ENCODE assay signal across 8 cellular contexts in genomic region chr17:28335959-28336871, GRCh38. TPM values are rescaled to one million over a fixed set of nuclear protein-coding genes. Genes with fewer than 3 reads are reported as not detected.
A peak's percentile ranks its signal among the peaks of the same experiment; 100 is the strongest.
DNase-seq lines count a peak whose midpoint lies in the region; ATAC-seq and TF ChIP-seq lines count a peak whose summit lies in the region.

No MANE protein-coding gene starts in this region.

- peaks cover 36% of the 10 kb centered on the region for H3K4me1 Mint-ChIP-seq in activated CD8-positive, alpha-beta memory T cell treated with anti-CD3 and anti-CD28 coated beads, Interleukin-2, amount 10 ng/mL, durations not matched to agents 7 days and 5 days
- peaks cover 34% of the 10 kb centered on the region for H3K4me1 Mint-ChIP-seq in activated CD4-positive, alpha-beta T cell treated with anti-CD3 and anti-CD28 coated beads, Interleukin-2, amount 10 ng/mL, durations not matched to agents 24 days and 14 days

- H3K4me3 ChIP-seq in esophagus squamous epithelium (peak overlapping the region; percentile 77 to 96 (median 90)), muscle layer of duodenum (ENCODE audit: low read depth in 1 of 2, low read length in 2 of 2) (peak overlapping the region; percentile 74 to 89), urinary bladder (ENCODE audit: low read depth, low read length) (peak overlapping the region; percentile 78)

- TF ChIP-seq POLR2A in esophagus squamous epithelium (IDR thresholded peaks at IDR 0.05) = peak in 1 of 4 donors; percentile 6

- H3K4me1 ChIP-seq in esophagus squamous epithelium (peaks cover 27 to 66% (median 42%) of the 10 kb centered on the region in 3 donors), muscle layer of duodenum (ENCODE audit: control insufficient read depth in 1 of 2, insufficient read depth in 2 of 2, low read length in 2 of 2) (peaks cover 18 to 43% of the 10 kb centered on the region in 2 donors), urinary bladder (ENCODE audit: insufficient read depth) (no peaks in the 10 kb centered on the region)

- H3K27ac ChIP-seq in esophagus squamous epithelium (peak overlapping the region; percentile 97 to 99 (median 98)), muscle layer of duodenum (ENCODE audit: low read length) (peak overlapping the region; percentile 94), urinary bladder (ENCODE audit: low read depth) (peak overlapping the region; percentile 70)

- H3K4me3 Mint-ChIP-seq in activated CD8-positive, alpha-beta memory T cell treated with anti-CD3 and anti-CD28 coated beads, Interleukin-2, amount 10 ng/mL, durations not matched to agents 7 days and 5 days = peak overlapping the region; percentile 97
- H3K4me3 Mint-ChIP-seq in activated CD4-positive, alpha-beta T cell treated with anti-CD3 and anti-CD28 coated beads, Interleukin-2, amount 10 ng/mL, durations not matched to agents 24 days and 14 days = peak overlapping the region; percentile 97

- H3K9me3 ChIP-seq in esophagus squamous epithelium = no peaks in the 10 kb centered on the region
- no peaks in the 10 kb centered on the region for H3K9me3 ChIP-seq in muscle layer of duodenum (ENCODE audit: control insufficient read depth in 1 of 2, low read length in 2 of 2)

- no peak for ATAC-seq in activated CD8-positive, alpha-beta memory T cell treated with anti-CD3 and anti-CD28 coated beads, Interleukin-2, amount 10 ng/mL, durations not matched to agents 7 days and 5 days
- no peak for ATAC-seq in HG03460 (IDR thresholded peaks at IDR 0.05; ENCODE audit: unreplicated experiment)

- peak; percentile 52 for DNase-seq in activated CD8-positive, alpha-beta memory T cell treated with anti-CD3 and anti-CD28 coated beads, Interleukin-2, amount 10 ng/mL, durations not matched to agents 7 days and 5 days
- no peak for DNase-seq in activated CD8-positive, alpha-beta memory T cell treated with anti-CD3 and anti-CD28 coated beads, Interleukin-2, amount 50 U/mL, for 4 hours
- DNase-seq in NCI-H2029 (lab: John Stamatoyannopoulos, UW) = peak; percentile 46
- DNase-seq in activated CD4-positive, alpha-beta T cell treated with anti-CD3 and anti-CD28 coated beads, Interleukin-2, amount 10 ng/mL, durations not matched to agents 24 days and 14 days = peak; percentile 77
- no peak for DNase-seq in esophagus squamous epithelium (lab: John Stamatoyannopoulos, UW)

- peaks cover 11 to 29% (median 19%) of the 10 kb centered on the region in 3 donors for H3K36me3 ChIP-seq in esophagus squamous epithelium
- H3K36me3 ChIP-seq in muscle layer of duodenum (ENCODE audit: control insufficient read depth in 1 of 2, insufficient read depth in 2 of 2, low read length in 2 of 2) = peaks cover 19 to 27% of the 10 kb centered on the region in 2 donors
- peaks cover 4% of the 10 kb centered on the region for H3K36me3 ChIP-seq in urinary bladder (ENCODE audit: insufficient read depth)

- CTCF ChIA-PET in activated CD8-positive, alpha-beta memory T cell treated with anti-CD3 and anti-CD28 coated beads, Interleukin-2, amount 10 ng/mL, durations not matched to agents 7 days and 5 days (lab: Charles Lee) = interaction anchor here (0.6 to 4.3 kb wide), 17 partner anchors 9 to 686 kb away, joined by 3 to 31 read pairs (median 3); partner anchors contain the start of genes BLTP2, POLDIP2 and TMEM97

- peaks cover 7% of the 10 kb centered on the region for H3K36me3 Mint-ChIP-seq in activated CD8-positive, alpha-beta memory T cell treated with anti-CD3 and anti-CD28 coated beads, Interleukin-2, amount 10 ng/mL, durations not matched to agents 7 days and 5 days
- H3K36me3 Mint-ChIP-seq in activated CD4-positive, alpha-beta T cell treated with anti-CD3 and anti-CD28 coated beads, Interleukin-2, amount 10 ng/mL, durations not matched to agents 24 days and 14 days (ENCODE audit: low read depth) = peaks cover 17% of the 10 kb centered on the region

- WGBS in esophagus squamous epithelium, 2 donors = 7 to 8% methylated on average over 10 to 29 of the region's 29 CpGs
- WGBS in urinary bladder = 6% methylated on average over 29 of the region's 29 CpGs

- no peaks in the 10 kb centered on the region for H3K27me3 Mint-ChIP-seq in activated CD8-positive, alpha-beta memory T cell treated with anti-CD3 and anti-CD28 coated beads, Interleukin-2, amount 10 ng/mL, durations not matched to agents 7 days and 5 days
- H3K27me3 Mint-ChIP-seq in activated CD4-positive, alpha-beta T cell treated with anti-CD3 and anti-CD28 coated beads, Interleukin-2, amount 10 ng/mL, durations not matched to agents 24 days and 14 days = no peaks in the 10 kb centered on the region

- H3K27me3 ChIP-seq in esophagus squamous epithelium (no peaks in the 10 kb centered on the region), muscle layer of duodenum (ENCODE audit: low read depth, low read length) (no peaks in the 10 kb centered on the region)

- TF ChIP-seq CTCF in esophagus squamous epithelium (IDR thresholded peaks at IDR 0.05) = no peak

- intact Hi-C loops in activated CD4-positive, alpha-beta T cell treated with anti-CD3 and anti-CD28 coated beads, Interleukin-2, amount 10 ng/mL, durations not matched to agents 24 days and 14 days (cut with micrococcal nuclease) = loop anchor here (1.0 kb wide), 4 partner anchors 17 to 295 kb away; partner anchors contain the start of genes POLDIP2, SARM1 and TMEM97
- intact Hi-C loops in esophagus squamous epithelium (cut with DNase I) = no loop called here

- H3K9me3 Mint-ChIP-seq in activated CD8-positive, alpha-beta memory T cell treated with anti-CD3 and anti-CD28 coated beads, Interleukin-2, amount 10 ng/mL, durations not matched to agents 7 days and 5 days (ENCODE audit: low read depth) = no peaks in the 10 kb centered on the region
- H3K9me3 Mint-ChIP-seq in activated CD4-positive, alpha-beta T cell treated with anti-CD3 and anti-CD28 coated beads, Interleukin-2, amount 10 ng/mL, durations not matched to agents 24 days and 14 days = no peaks in the 10 kb centered on the region

- peak overlapping the region; percentile 92 for H3K27ac Mint-ChIP-seq in activated CD8-positive, alpha-beta memory T cell treated with anti-CD3 and anti-CD28 coated beads, Interleukin-2, amount 10 ng/mL, durations not matched to agents 7 days and 5 days
- peak overlapping the region; percentile 96 for H3K27ac Mint-ChIP-seq in activated CD4-positive, alpha-beta T cell treated with anti-CD3 and anti-CD28 coated beads, Interleukin-2, amount 10 ng/mL, durations not matched to agents 24 days and 14 days

RNA-seq across cellular contexts. Expression of gene TNFAIP1, which starts 0.7 kb away (rescaled TPM):
- 10 to 100 TPM; 19.5 to 22.2 TPM for total RNA-seq in activated CD8-positive, alpha-beta memory T cell treated with anti-CD3 and anti-CD28 coated beads, Interleukin-2, amount 10 ng/mL, durations not matched to agents 7 days and 5 days
- total RNA-seq in activated CD4-positive, alpha-beta T cell treated with anti-CD3 and anti-CD28 coated beads, Interleukin-2, amount 10 ng/mL, durations not matched to agents 24 days and 14 days = 30.8 and 32.7 TPM in 2 replicates
- 10 to 100 TPM; 24.6 to 38.5 (median 30.4) TPM for total RNA-seq in esophagus squamous epithelium
- 20.4 TPM for total RNA-seq in urinary bladder
- 27.2 TPM for polyA plus RNA-seq in urinary bladder

RNA-seq across cellular contexts. Expression of gene IFT20, which starts 0.9 kb away (rescaled TPM):
- total RNA-seq in activated CD8-positive, alpha-beta memory T cell treated with anti-CD3 and anti-CD28 coated beads, Interleukin-2, amount 10 ng/mL, durations not matched to agents 7 days and 5 days = 10 to 100 TPM; 20.2 to 22.8 TPM
- 21.1 and 24.7 TPM in 2 replicates for total RNA-seq in activated CD4-positive, alpha-beta T cell treated with anti-CD3 and anti-CD28 coated beads, Interleukin-2, amount 10 ng/mL, durations not matched to agents 24 days and 14 days
- total RNA-seq in esophagus squamous epithelium (10 to 100 TPM in 3 of 4 donors, 1 to 10 TPM in 1; 8.5 to 31.5 (median 17.1) TPM), urinary bladder (57.4 TPM)
- polyA plus RNA-seq in urinary bladder = 45.4 TPM

RNA-seq across cellular contexts. Expression of gene TMEM97, which starts 17.2 kb away (rescaled TPM):
- 10 to 100 TPM; 26.2 to 39.7 TPM for total RNA-seq in activated CD8-positive, alpha-beta memory T cell treated with anti-CD3 and anti-CD28 coated beads, Interleukin-2, amount 10 ng/mL, durations not matched to agents 7 days and 5 days
- 64.6 and 69.0 TPM in 2 replicates for total RNA-seq in activated CD4-positive, alpha-beta T cell treated with anti-CD3 and anti-CD28 coated beads, Interleukin-2, amount 10 ng/mL, durations not matched to agents 24 days and 14 days
- 10 to 100 TPM in 3 of 4 donors, 1 to 10 TPM in 1; 6.8 to 16.4 (median 13.0) TPM for total RNA-seq in esophagus squamous epithelium
- 62.7 TPM for total RNA-seq in urinary bladder
- 16.8 TPM for polyA plus RNA-seq in urinary bladder

RNA-seq across cellular contexts. Expression of gene POLDIP2, which starts 21.1 kb away (rescaled TPM):
- total RNA-seq in activated CD8-positive, alpha-beta memory T cell treated with anti-CD3 and anti-CD28 coated beads, Interleukin-2, amount 10 ng/mL, durations not matched to agents 7 days and 5 days = 10 to 100 TPM; 68.6 to 83.5 TPM
- 112 and 115 TPM in 2 replicates for total RNA-seq in activated CD4-positive, alpha-beta T cell treated with anti-CD3 and anti-CD28 coated beads, Interleukin-2, amount 10 ng/mL, durations not matched to agents 24 days and 14 days
- total RNA-seq in esophagus squamous epithelium = 100 to 1,000 TPM in 1 of 4 donors, 10 to 100 TPM in 3; 66.8 to 102 (median 90.9) TPM
- 35.1 TPM for total RNA-seq in urinary bladder
- polyA plus RNA-seq in urinary bladder = 79.6 TPM

RNA-seq across cellular contexts. Expression of gene SEBOX, which starts 28.8 kb away (rescaled TPM):
- not detected for total RNA-seq in activated CD8-positive, alpha-beta memory T cell treated with anti-CD3 and anti-CD28 coated beads, Interleukin-2, amount 10 ng/mL, durations not matched to agents 7 days and 5 days
- total RNA-seq in activated CD4-positive, alpha-beta T cell treated with anti-CD3 and anti-CD28 coated beads, Interleukin-2, amount 10 ng/mL, durations not matched to agents 24 days and 14 days = not detected in 2 replicates
- not detected for total RNA-seq in esophagus squamous epithelium
- total RNA-seq in urinary bladder = not detected
- not detected for polyA plus RNA-seq in urinary bladder

Comparison
In these comparisons a context has a peak if more than half of its experiments do, and no peak if none do; other contexts are left out.
1. DNase-seq: peak in activated CD8-positive, alpha-beta memory T cell treated with anti-CD3 and anti-CD28 coated beads, Interleukin-2, amount 10 ng/mL, durations not matched to agents 7 days and 5 days (single experiment), NCI-H2029 (single experiment) and activated CD4-positive, alpha-beta T cell treated with anti-CD3 and anti-CD28 coated beads, Interleukin-2, amount 10 ng/mL, durations not matched to agents 24 days and 14 days (single experiment); none in activated CD8-positive, alpha-beta memory T cell treated with anti-CD3 and anti-CD28 coated beads, Interleukin-2, amount 50 U/mL, for 4 hours (single experiment) and esophagus squamous epithelium (single experiment).
2. Peak in every context shown above with its lines, with median percentiles within 50 percentile points of each other: H3K27ac ChIP-seq and H3K4me3 ChIP-seq.